In genomic region chr3:170966495-170966894, GRCh38 we compare ENCODE assay signal across 32 cellular contexts.
"Had no signal": no experiment of that assay in that cellular context is flagged by ENCODE, and none has a peak within 500 bp of the region (broad histone marks: within the 10 kb centered on the region; RNA-seq: fewer than 3 reads in every experiment).

No MANE protein-coding gene starts in this region.

- H3K27ac Mint-ChIP-seq: activated CD4-positive, alpha-beta memory T cell treated with anti-CD3 and anti-CD28 coated beads for 36 hours; activated CD4-positive, alpha-beta T cell treated with anti-CD3 and anti-CD28 coated beads for 36 hours; activated CD4-positive, alpha-beta T cell treated with anti-CD3 and anti-CD28 coated beads, Interleukin-2, amount 10 ng/mL, durations not matched to agents 24 days and 14 days; activated CD8-positive, alpha-beta memory T cell treated with anti-CD3 and anti-CD28 coated beads, Interleukin-2, amount 10 ng/mL, durations not matched to agents 7 days and 5 days; activated CD8-positive, alpha-beta T cell treated with anti-CD3 and anti-CD28 coated beads, Interleukin-2, amount 10 ng/mL, durations not matched to agents 7 days and 5 days; activated naive CD4-positive, alpha-beta T cell treated with anti-CD3 and anti-CD28 coated beads for 36 hours; activated naive CD4-positive, alpha-beta T cell treated with anti-CD3 and anti-CD28 coated beads, Interleukin-2, amount 50 U/mL, for 24 hours; activated naive CD8-positive, alpha-beta T cell treated with anti-CD3 and anti-CD28 coated beads for 36 hours; activated naive CD8-positive, alpha-beta T cell treated with anti-CD3 and anti-CD28 coated beads, Interleukin-2, amount 50 U/mL, for 24 hours; activated T-helper 1 cell treated with anti-CD3 and anti-CD28 coated beads, Interleukin-12 subunit alpha, Interleukin-12 subunit beta, Interleukin-2, Interleukin-4 antibody, amounts not matched to agents 30 ng/mL and 10 ng/mL and 1 ng/mL, durations not matched to agents 14 hours and 24 hours and 36 hours; activated T-helper 2 cell treated with anti-CD3 and anti-CD28 coated beads, Interferon-gamma antibody, Interleukin-2, Interleukin-4, amounts not matched to agents 10 μg/mL and 5 μg/mL and 100 μg/mL, durations not matched to agents 14 hours and 24 hours and 36 hours; dendritic cell treated with granulocyte-macrophage colony-stimulating factor and Interleukin-4, amounts not matched to agents 40 ng/mL and 50 ng/mL, for 4 days; endodermal cell had no signal

- H3K27ac ChIP-seq: adrenal gland, brain microvascular endothelial cell, coronary artery, dorsolateral prefrontal cortex, foreskin keratinocyte, gastrocnemius medialis had no signal

- ATAC-seq: activated CD4-positive, alpha-beta T cell treated with anti-CD3 and anti-CD28 coated beads for 36 hours; activated CD8-positive, alpha-beta memory T cell treated with anti-CD3 and anti-CD28 coated beads, Interleukin-2, amount 10 ng/mL, durations not matched to agents 7 days and 5 days; activated CD8-positive, alpha-beta T cell treated with anti-CD3 and anti-CD28 coated beads, Interleukin-2, amount 10 ng/mL, durations not matched to agents 7 days and 5 days; activated naive CD8-positive, alpha-beta T cell treated with anti-CD3 and anti-CD28 coated beads, Interleukin-2, amount 50 U/mL, for 24 hours; esophagus mucosa; foreskin keratinocyte; gastrocnemius medialis had no signal

- DNase-seq: activated CD4-positive, alpha-beta memory T cell treated with anti-CD3 and anti-CD28 coated beads for 36 hours; activated CD4-positive, alpha-beta T cell treated with anti-CD3 and anti-CD28 coated beads for 36 hours; activated CD4-positive, alpha-beta T cell treated with anti-CD3 and anti-CD28 coated beads, Interleukin-2, amount 10 ng/mL, durations not matched to agents 24 days and 14 days; activated CD4-positive, CD25-positive, alpha-beta regulatory T cell; activated CD4-positive, CD25-positive, alpha-beta regulatory T cell treated with anti-CD3 and anti-CD28 coated beads, Interleukin-2, amount 50 U/mL, for 72 hours; activated CD8-positive, alpha-beta memory T cell treated with anti-CD3 and anti-CD28 coated beads, Interleukin-2, amount 10 ng/mL, durations not matched to agents 7 days and 5 days; activated CD8-positive, alpha-beta memory T cell treated with anti-CD3 and anti-CD28 coated beads, Interleukin-2, amount 50 U/mL, for 4 hours; activated CD8-positive, alpha-beta T cell treated with anti-CD3 and anti-CD28 coated beads, Interleukin-2, amount 10 ng/mL, durations not matched to agents 7 days and 5 days; activated effector memory CD4-positive, alpha-beta T cell treated with anti-CD3 and anti-CD28 coated beads, Interleukin-2, amount 50 U/mL, for 16 hours; activated naive CD4-positive, alpha-beta T cell treated with anti-CD3 and anti-CD28 coated beads for 36 hours; activated naive CD8-positive, alpha-beta T cell treated with anti-CD3 and anti-CD28 coated beads for 36 hours; activated naive CD8-positive, alpha-beta T cell treated with anti-CD3 and anti-CD28 coated beads, Interleukin-2, amount 50 U/mL, for 24 hours; activated T-cell treated with anti-CD3 and anti-CD28 coated beads, Interleukin-2, amount 50 U/mL, for 1 hour; activated T-cell treated with anti-CD3 and anti-CD28 coated beads, Interleukin-2, amount 50 U/mL, for 48 hours; adrenal gland; amygdala; aorta; brain microvascular endothelial cell; dorsolateral prefrontal cortex; effector memory CD4-positive, alpha-beta T cell; endodermal cell; foreskin keratinocyte; gastrocnemius medialis; T-helper 2 cell had no signal

- H3K36me3 ChIP-seq: adrenal gland, brain microvascular endothelial cell, gastrocnemius medialis had no signal

- H3K4me3 Mint-ChIP-seq: activated CD4-positive, alpha-beta memory T cell treated with anti-CD3 and anti-CD28 coated beads for 36 hours; activated CD4-positive, alpha-beta T cell treated with anti-CD3 and anti-CD28 coated beads for 36 hours; activated CD4-positive, alpha-beta T cell treated with anti-CD3 and anti-CD28 coated beads, Interleukin-2, amount 10 ng/mL, durations not matched to agents 24 days and 14 days; activated CD8-positive, alpha-beta memory T cell treated with anti-CD3 and anti-CD28 coated beads, Interleukin-2, amount 10 ng/mL, durations not matched to agents 7 days and 5 days; activated CD8-positive, alpha-beta T cell treated with anti-CD3 and anti-CD28 coated beads, Interleukin-2, amount 10 ng/mL, durations not matched to agents 7 days and 5 days; activated naive CD4-positive, alpha-beta T cell treated with anti-CD3 and anti-CD28 coated beads for 36 hours; activated naive CD4-positive, alpha-beta T cell treated with anti-CD3 and anti-CD28 coated beads, Interleukin-2, amount 50 U/mL, for 24 hours; activated naive CD8-positive, alpha-beta T cell treated with anti-CD3 and anti-CD28 coated beads for 36 hours; activated naive CD8-positive, alpha-beta T cell treated with anti-CD3 and anti-CD28 coated beads, Interleukin-2, amount 50 U/mL, for 24 hours; activated T-helper 1 cell treated with anti-CD3 and anti-CD28 coated beads, Interleukin-12 subunit alpha, Interleukin-12 subunit beta, Interleukin-2, Interleukin-4 antibody, amounts not matched to agents 30 ng/mL and 10 ng/mL and 1 ng/mL, durations not matched to agents 14 hours and 24 hours and 36 hours; central memory CD8-positive, alpha-beta T cell; dendritic cell treated with granulocyte-macrophage colony-stimulating factor and Interleukin-4, amounts not matched to agents 40 ng/mL and 50 ng/mL, for 4 days; endodermal cell had no signal

- H3K9me3 Mint-ChIP-seq: activated naive CD4-positive, alpha-beta T cell treated with anti-CD3 and anti-CD28 coated beads, Interleukin-2, amount 50 U/mL, for 24 hours; activated T-helper 2 cell treated with anti-CD3 and anti-CD28 coated beads, Interferon-gamma antibody, Interleukin-2, Interleukin-4, amounts not matched to agents 10 μg/mL and 5 μg/mL and 100 μg/mL, durations not matched to agents 14 hours and 24 hours and 36 hours; central memory CD8-positive, alpha-beta T cell; dendritic cell treated with granulocyte-macrophage colony-stimulating factor and Interleukin-4, amounts not matched to agents 40 ng/mL and 50 ng/mL, for 4 days had no signal

- H3K27me3 Mint-ChIP-seq: activated CD4-positive, alpha-beta memory T cell treated with anti-CD3 and anti-CD28 coated beads for 36 hours; activated naive CD4-positive, alpha-beta T cell treated with anti-CD3 and anti-CD28 coated beads, Interleukin-2, amount 50 U/mL, for 24 hours; dendritic cell treated with granulocyte-macrophage colony-stimulating factor and Interleukin-4, amounts not matched to agents 40 ng/mL and 50 ng/mL, for 4 days had no signal

- H3K9me3 ChIP-seq: adrenal gland, gastrocnemius medialis had no signal

- H3K27me3 ChIP-seq: adrenal gland, brain microvascular endothelial cell, dorsolateral prefrontal cortex, foreskin keratinocyte, gastrocnemius medialis had no signal

- H3K36me3 Mint-ChIP-seq: activated CD4-positive, alpha-beta memory T cell treated with anti-CD3 and anti-CD28 coated beads for 36 hours; activated CD8-positive, alpha-beta memory T cell treated with anti-CD3 and anti-CD28 coated beads, Interleukin-2, amount 10 ng/mL, durations not matched to agents 7 days and 5 days; activated naive CD4-positive, alpha-beta T cell treated with anti-CD3 and anti-CD28 coated beads, Interleukin-2, amount 50 U/mL, for 24 hours; activated naive CD8-positive, alpha-beta T cell treated with anti-CD3 and anti-CD28 coated beads for 36 hours had no signal

- H3K4me1 ChIP-seq: adrenal gland, foreskin keratinocyte, gastrocnemius medialis had no signal

- FAIRE-seq: bronchial epithelial cell had no signal

- H3K4me3 ChIP-seq: adrenal gland, coronary artery, dorsolateral prefrontal cortex, gastrocnemius medialis had no signal

- H3K4me1 Mint-ChIP-seq: activated CD4-positive, alpha-beta T cell treated with anti-CD3 and anti-CD28 coated beads for 36 hours; activated CD4-positive, alpha-beta T cell treated with anti-CD3 and anti-CD28 coated beads, Interleukin-2, amount 10 ng/mL, durations not matched to agents 24 days and 14 days; activated naive CD4-positive, alpha-beta T cell treated with anti-CD3 and anti-CD28 coated beads, Interleukin-2, amount 50 U/mL, for 24 hours; activated naive CD8-positive, alpha-beta T cell treated with anti-CD3 and anti-CD28 coated beads for 36 hours; activated naive CD8-positive, alpha-beta T cell treated with anti-CD3 and anti-CD28 coated beads, Interleukin-2, amount 50 U/mL, for 24 hours; central memory CD8-positive, alpha-beta T cell had no signal
